26 cellular contexts compared by ENCODE assay signal in genomic region chr11:8285228-8285627, GRCh38. TPM values are rescaled to one million over a fixed set of nuclear protein-coding genes. Genes with fewer than 3 reads are reported as not detected.
DNase-seq lines count a peak whose midpoint lies in the region; ATAC-seq and TF ChIP-seq lines count a peak whose summit lies in the region.
"Had no signal": no experiment of that assay in that cellular context is flagged by ENCODE, and none has a peak within 500 bp of the region (broad histone marks: within the 10 kb centered on the region; RNA-seq: fewer than 3 reads in every experiment).

No MANE protein-coding gene starts in this region.

- H3K4me3 ChIP-seq in right atrium auricular region, result no peak overlapping the region
- no peak overlapping the region for H3K4me3 ChIP-seq in heart right ventricle
- H3K4me3 ChIP-seq in colonic mucosa, result no peak overlapping the region
- H3K4me3 ChIP-seq in neuronal stem cell (ENCODE audit: low read length in 2 of 2), result no peak overlapping the region
- H3K4me3 ChIP-seq: BLaER1, SJSA1 had no signal

- no peak overlapping the region for H3K4ac ChIP-seq in neuronal stem cell (ENCODE audit: low read length)

- H4K91ac ChIP-seq in neuronal stem cell (ENCODE audit: low read depth, low read length, poor library complexity), result no peak overlapping the region

- H2AK5ac ChIP-seq in neuronal stem cell (ENCODE audit: low read depth, low read length), result peak overlapping the region; percentile 50

- H2BK15ac ChIP-seq in neuronal stem cell (ENCODE audit: low read length), result no peak overlapping the region

- H3K4me2 ChIP-seq in neuronal stem cell (ENCODE audit: insufficient read depth, low read length, poor library complexity, severe bottlenecking), result no peak overlapping the region
- H3K4me2 ChIP-seq: BLaER1 had no signal

- ATAC-seq in heart right ventricle, result no peak
- ATAC-seq: PC-3, Right ventricle myocardium inferior had no signal

- H3K14ac ChIP-seq in neuronal stem cell (ENCODE audit: low read length), result no peak overlapping the region

- H2BK12ac ChIP-seq in neuronal stem cell (ENCODE audit: low read length), result no peak overlapping the region

- H3K36me3 ChIP-seq in right atrium auricular region (no peaks in the 10 kb centered on the region), heart right ventricle (no peaks in the 10 kb centered on the region), colonic mucosa (no peaks in the 10 kb centered on the region), neuronal stem cell (replicated peaks in 1 of 2; ENCODE audit: control insufficient read depth in 2 of 2, insufficient read depth in 2 of 2, low read length in 2 of 2) (no peaks in the 10 kb centered on the region)
- H3K36me3 ChIP-seq: BLaER1, SJSA1 had no signal

- 95 to 96% methylated on average over 3 of the region's 3 CpGs for WGBS in heart right ventricle, 2 donors
- WGBS in neuronal stem cell (ENCODE audit: extremely low coverage in 2 of 2, insufficient read length in 2 of 2, insufficient replicate concordance in 1 of 2), 2 donors, result no CpG with 5 or more reads among the region's 3 CpGs

- TF ChIP-seq CTCF in right atrium auricular region (IDR thresholded peaks at IDR 0.05) (no peak), heart right ventricle (IDR thresholded peaks at IDR 0.05) (no peak), colonic mucosa (IDR thresholded peaks at IDR 0.05) (no peak)

- no peak overlapping the region for H3K9ac ChIP-seq in colonic mucosa (ENCODE audit: low read depth in 2 of 2, low read length in 2 of 2)
- H3K9ac ChIP-seq in neuronal stem cell (ENCODE audit: low read depth, low read length, poor library complexity), result no peak overlapping the region
- H3K9ac ChIP-seq: BLaER1 had no signal

- H3K4me1 ChIP-seq in right atrium auricular region (peaks cover 0 to 17% of the 10 kb centered on the region in 2 donors), heart right ventricle (peaks cover 0 to 29% (median 17%) of the 10 kb centered on the region in 9 donors), colonic mucosa (no peaks in the 10 kb centered on the region), neuronal stem cell (ENCODE audit: control insufficient read depth in 2 of 2, insufficient read depth in 1 of 2, low read depth in 1 of 2, low read length in 2 of 2) (peaks cover 23 to 24% of the 10 kb centered on the region in 2 donors)
- H3K4me1 ChIP-seq: SJSA1 had no signal

- H3K27me3 ChIP-seq in right atrium auricular region (no peaks in the 10 kb centered on the region), heart right ventricle (peaks cover 0 to 20% (median 0%) of the 10 kb centered on the region in 7 donors), colonic mucosa (no peaks in the 10 kb centered on the region), neuronal stem cell (ENCODE audit: control insufficient read depth in 3 of 3, insufficient read depth in 3 of 3, low read depth in 1 of 3, low read length in 3 of 3) (peaks cover 0 to 5% (median 0%) of the 10 kb centered on the region in 3 experiments)
- H3K27me3 ChIP-seq: SJSA1 had no signal

- peak overlapping the region; percentile 15 for H3K18ac ChIP-seq in neuronal stem cell (ENCODE audit: low read length)

- H3K27ac ChIP-seq in right atrium auricular region (no peak overlapping the region), heart right ventricle (no peak overlapping the region), colonic mucosa (no peak overlapping the region), neuronal stem cell (replicated peaks; ENCODE audit: low read length) (no peak overlapping the region)
- H3K27ac ChIP-seq: BLaER1, SJSA1 had no signal

- no peak overlapping the region for H3K23ac ChIP-seq in neuronal stem cell (ENCODE audit: low read depth, low read length, poor library complexity)

- H3K79me1 ChIP-seq in neuronal stem cell (ENCODE audit: low read depth, low read length), result no peaks in the 10 kb centered on the region

- no peak overlapping the region for H2BK5ac ChIP-seq in neuronal stem cell (ENCODE audit: low read length)

- DNase-seq in right atrium auricular region (ENCODE audit: low spot score) (peak; percentile 40), heart right ventricle (no peak), colonic mucosa (peak; percentile 9), neuronal stem cell (ENCODE audit: low spot score) (no peak), cerebellum (ENCODE audit: low spot score) (no peak)
- no peak for DNase-seq in central memory CD4-positive, alpha-beta T cell
- no peak for DNase-seq in activated CD4-positive, alpha-beta T cell treated with anti-CD3 and anti-CD28 coated beads, Interleukin-2, amount 50 U/mL, for 1 hour
- DNase-seq: CD4-positive, CD25-positive, alpha-beta regulatory T cell; DMS53; GOT3; HCEC 1CT; KBM-7; NCI-H2029; NCI-H446; NCI-H524 treated with DMSO at 0.1 percent for 48 hours; NCI-H82; NK-92 treated with Interleukin-12 subunit alpha and Interleukin-12 subunit beta, amount 100 ng/mL, for 24 hours; PC-3 had no signal

- intact Hi-C loops in heart right ventricle (cut with DNase I), result no loop called here
- intact Hi-C loops in colonic mucosa (cut with DNase I), result no loop called here

- no peak overlapping the region for H2BK120ac ChIP-seq in neuronal stem cell (ENCODE audit: low read depth, low read length)

- H2AFZ ChIP-seq in neuronal stem cell (ENCODE audit: low read length), result no peak overlapping the region

- H3K9me3 ChIP-seq in right atrium auricular region (no peaks in the 10 kb centered on the region), heart right ventricle (peaks cover 0 to 6% (median 0%) of the 10 kb centered on the region in 11 donors), colonic mucosa (no peaks in the 10 kb centered on the region), neuronal stem cell (replicated peaks in 1 of 2; ENCODE audit: control insufficient read depth in 2 of 2, insufficient read depth in 1 of 2, low read depth in 1 of 2, low read length in 2 of 2) (no peaks in the 10 kb centered on the region)
- H3K9me3 ChIP-seq: BLaER1, SJSA1 had no signal

- no peak overlapping the region for H4K8ac ChIP-seq in neuronal stem cell (ENCODE audit: low read depth, low read length)

RNA-seq across cellular contexts. Expression of gene LMO1, which starts 21.6 kb away (rescaled TPM):
- total RNA-seq in right atrium auricular region (not detected), heart right ventricle (1 to 10 TPM in 8 of 10 donors, under 1 TPM in 2; 0.61 to 6.6 (median 2.4) TPM), colonic mucosa (not detected), cerebellum (4.8 TPM)
- polyA plus RNA-seq in heart right ventricle, result 1 to 10 TPM in 1 of 2 donors, under 1 TPM in 1; 0.55 to 4.0 TPM
- 9.9 TPM for polyA plus RNA-seq in neuronal stem cell (2013, experiment 1 of 2)
- polyA plus RNA-seq in neuronal stem cell (2013, experiment 2 of 2), result 9.4 TPM
- total RNA-seq: CD4-positive, CD25-positive, alpha-beta regulatory T cell; Daoy; G401; LHCN-M2; MCF 10A; RPMI7951; SJSA1 had no signal

Comparison
In these comparisons a context has a peak if more than half of its experiments do, and no peak if none do; other contexts are left out.
1. DNase-seq: peak in right atrium auricular region (single experiment) and colonic mucosa (single experiment); none in heart right ventricle (0 of 2), neuronal stem cell (single experiment), cerebellum (single experiment), central memory CD4-positive, alpha-beta T cell (single experiment) and activated CD4-positive, alpha-beta T cell treated with anti-CD3 and anti-CD28 coated beads, Interleukin-2, amount 50 U/mL, for 1 hour (single experiment).